ENCODE assay signal across 7 cellular contexts in genomic region chr5:172186114-172186695, GRCh38. TPM values are rescaled to one million over a fixed set of nuclear protein-coding genes. Genes with fewer than 3 reads are reported as not detected.
DNase-seq lines count a peak whose midpoint lies in the region; ATAC-seq and TF ChIP-seq lines count a peak whose summit lies in the region.

No MANE protein-coding gene starts in this region.

- TF ChIP-seq CTCF in HFFc6 (IDR thresholded peaks at IDR 0.05) (no peak), gastroesophageal sphincter (IDR thresholded peaks at IDR 0.05) (no peak)

- no peak for TF ChIP-seq POLR2A in gastroesophageal sphincter (IDR thresholded peaks at IDR 0.05)

- H3K4me3 Mint-ChIP-seq in HFFc6, result peak overlapping the region; percentile 98
- peak overlapping the region; percentile 99 for H3K4me3 Mint-ChIP-seq in activated CD4-positive, alpha-beta memory T cell treated with anti-CD3 and anti-CD28 coated beads for 36 hours

- CTCF ChIA-PET in activated CD4-positive, alpha-beta memory T cell treated with anti-CD3 and anti-CD28 coated beads for 36 hours (lab: Charles Lee), result interaction anchor here (0.8 to 10.9 kb wide), 18 partner anchors 8 to 287 kb away, joined by 3 to 142 read pairs (median 4); partner anchors contain the start of gene UBTD2

- 69 to 80% methylated on average over 6 to 7 of the region's 13 CpGs for WGBS in gastroesophageal sphincter (ENCODE audit: low coverage in 1 of 2), 2 donors

- no peak for DNase-seq in HFFc6
- DNase-seq in activated CD4-positive, alpha-beta memory T cell treated with anti-CD3 and anti-CD28 coated beads for 36 hours, result no peak
- no peak for DNase-seq in GOT3 (lab: John Stamatoyannopoulos, UW)

- H3K9me3 Mint-ChIP-seq in HFFc6, result no peaks in the 10 kb centered on the region
- no peaks in the 10 kb centered on the region for H3K9me3 Mint-ChIP-seq in activated CD4-positive, alpha-beta memory T cell treated with anti-CD3 and anti-CD28 coated beads for 36 hours

- H3K4me1 ChIP-seq in gastroesophageal sphincter, result peaks cover 0 to 45% (median 3%) of the 10 kb centered on the region in 3 donors

- TF ChIP-seq EP300 in gastroesophageal sphincter (IDR thresholded peaks at IDR 0.05), result no peak

- peaks cover 2% of the 10 kb centered on the region; the same call in 1 of the 2 replicates for H3K27me3 Mint-ChIP-seq in HFFc6 (ENCODE audit: insufficient read depth)
- H3K27me3 Mint-ChIP-seq in activated CD4-positive, alpha-beta memory T cell treated with anti-CD3 and anti-CD28 coated beads for 36 hours, result no peaks in the 10 kb centered on the region

- peaks cover 12% of the 10 kb centered on the region; the same call in 1 of the 2 replicates for H3K36me3 Mint-ChIP-seq in HFFc6 (ENCODE audit: low read depth)
- peaks cover 23% of the 10 kb centered on the region for H3K36me3 Mint-ChIP-seq in activated CD4-positive, alpha-beta memory T cell treated with anti-CD3 and anti-CD28 coated beads for 36 hours

- POLR2A ChIA-PET in activated CD4-positive, alpha-beta memory T cell treated with anti-CD3 and anti-CD28 coated beads for 36 hours (lab: Charles Lee), result interaction anchor here (0.8 to 6.8 kb wide), 9 partner anchors 11 to 179 kb away, joined by 3 to 166 read pairs (median 5); partner anchors contain the start of genes FBXW11 and UBTD2

- H3K27ac Mint-ChIP-seq in HFFc6, result peak overlapping the region; percentile 93
- H3K27ac Mint-ChIP-seq in activated CD4-positive, alpha-beta memory T cell treated with anti-CD3 and anti-CD28 coated beads for 36 hours, result peak overlapping the region; percentile 99

- no peaks in the 10 kb centered on the region for H3K36me3 ChIP-seq in gastroesophageal sphincter

- ATAC-seq in gastroesophageal sphincter, result no peak
- ATAC-seq in activated CD4-positive, CD25-positive, alpha-beta regulatory T cell treated with anti-CD3 and anti-CD28 coated beads, Interleukin-2, amount 50 U/mL, for 24 hours, result no peak
- no peak for ATAC-seq in HG03108 (IDR thresholded peaks at IDR 0.05; ENCODE audit: unreplicated experiment)

- H3K9me3 ChIP-seq in gastroesophageal sphincter, result no peaks in the 10 kb centered on the region

- intact Hi-C loops in activated CD4-positive, alpha-beta memory T cell treated with anti-CD3 and anti-CD28 coated beads for 36 hours (cut with micrococcal nuclease), result loop anchor here (5.0 to 10.0 kb wide), 5 partner anchors 279 to 1429 kb away; partner anchors contain the start of genes BOD1, CREBRF and NPM1

- H3K27ac ChIP-seq in gastroesophageal sphincter (peak overlapping the region in 3 of 4 donors; percentile 5 to 96 (median 93)), skin epidermis (peak overlapping the region in 20 of 21 experiments; percentile 31 to 97 (median 89))

- H3K4me3 ChIP-seq in gastroesophageal sphincter (peak overlapping the region in 1 of 2 donors; percentile 93), skin epidermis (peak overlapping the region; percentile 61 to 94 (median 77))

- no peaks in the 10 kb centered on the region for H3K27me3 ChIP-seq in gastroesophageal sphincter

- H3K4me1 Mint-ChIP-seq in HFFc6 (ENCODE audit: low read depth), result peaks cover 31% of the 10 kb centered on the region
- peaks cover 39% of the 10 kb centered on the region for H3K4me1 Mint-ChIP-seq in activated CD4-positive, alpha-beta memory T cell treated with anti-CD3 and anti-CD28 coated beads for 36 hours (ENCODE audit: low read depth)

RNA-seq across cellular contexts. Expression of gene STK10, which starts 1.8 kb away (rescaled TPM):
- 10 to 100 TPM; 39.8 to 51.6 (median 47.5) TPM for total RNA-seq in HFFc6 (2021; fragmentation: NEBNext Ultra II Directional; extraction: Animal tissue kit (Norgen Biotek cat#: 25700))
- 100 to 1,000 TPM in 1 of 2 experiments, 10 to 100 TPM in 1; 98.2 to 104 TPM for total RNA-seq in activated CD4-positive, alpha-beta memory T cell treated with anti-CD3 and anti-CD28 coated beads for 36 hours
- 10 to 100 TPM; 14.1 to 30.4 (median 19.4) TPM for total RNA-seq in gastroesophageal sphincter

RNA-seq across cellular contexts. Expression of gene EFCAB9, which starts 7.8 kb away (rescaled TPM):
- total RNA-seq in HFFc6 (2021; fragmentation: NEBNext Ultra II Directional; extraction: Animal tissue kit (Norgen Biotek cat#: 25700)), result not detected
- total RNA-seq in activated CD4-positive, alpha-beta memory T cell treated with anti-CD3 and anti-CD28 coated beads for 36 hours, result not detected
- not detected for total RNA-seq in gastroesophageal sphincter
